In the genomic region with DNA sequence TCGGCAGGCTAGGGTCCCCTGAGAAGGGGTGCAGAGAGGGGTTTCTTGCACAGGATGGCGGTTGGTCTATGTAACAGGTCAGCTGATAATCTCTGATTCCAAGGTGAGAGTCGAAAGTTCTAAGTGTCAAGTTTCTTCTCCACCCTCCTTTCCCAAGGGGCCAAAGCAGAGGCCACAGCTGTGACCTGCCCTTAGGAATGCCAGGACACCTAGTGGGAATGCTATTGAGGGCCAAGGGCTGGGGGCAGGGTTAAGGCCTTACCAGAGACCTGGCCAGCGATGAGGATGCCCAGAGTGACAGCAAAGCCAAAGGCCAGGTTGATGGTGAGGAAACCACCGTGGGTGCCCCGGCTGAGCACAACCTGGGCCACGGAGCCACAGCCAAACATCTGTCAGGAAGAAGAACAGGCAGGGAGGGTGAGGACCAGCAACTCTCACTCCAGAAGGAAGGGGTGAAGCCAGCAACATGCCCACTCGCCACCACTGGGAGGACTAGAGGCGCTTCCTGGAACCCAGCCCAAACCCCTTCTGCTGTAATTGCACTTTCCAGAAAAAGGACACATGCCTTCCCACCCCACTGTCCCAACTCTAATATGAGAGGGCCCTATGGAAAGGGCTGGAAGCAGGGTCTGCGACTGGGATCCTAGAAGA, we compare ENCODE assay signal across 1 cellular context.
TF ChIP-seq lines count a peak whose summit lies in the region.

No MANE protein-coding gene starts in this region.

TF ChIP-seq in HCT116, 20 proteins besides CTCF, POLR2A, EP300 and RAD21 (continued from another document):
- TF ChIP-seq ZNF274 (IDR thresholded peaks at IDR 0.05; ENCODE audit: low read depth, low read length) (no peak), SP1 (IDR thresholded peaks at IDR 0.05; ENCODE audit: low read depth) (no peak), ZFX (IDR thresholded peaks at IDR 0.05) (no peak), EGR1 (IDR thresholded peaks at IDR 0.05; ENCODE audit: low read depth) (no peak), EZH2 (IDR thresholded peaks at IDR 0.05) (no peak), ELF1 (IDR thresholded peaks at IDR 0.05; ENCODE audit: borderline replicate concordance, low read depth) (no peak)
- TF ChIP-seq, protein P1, sequence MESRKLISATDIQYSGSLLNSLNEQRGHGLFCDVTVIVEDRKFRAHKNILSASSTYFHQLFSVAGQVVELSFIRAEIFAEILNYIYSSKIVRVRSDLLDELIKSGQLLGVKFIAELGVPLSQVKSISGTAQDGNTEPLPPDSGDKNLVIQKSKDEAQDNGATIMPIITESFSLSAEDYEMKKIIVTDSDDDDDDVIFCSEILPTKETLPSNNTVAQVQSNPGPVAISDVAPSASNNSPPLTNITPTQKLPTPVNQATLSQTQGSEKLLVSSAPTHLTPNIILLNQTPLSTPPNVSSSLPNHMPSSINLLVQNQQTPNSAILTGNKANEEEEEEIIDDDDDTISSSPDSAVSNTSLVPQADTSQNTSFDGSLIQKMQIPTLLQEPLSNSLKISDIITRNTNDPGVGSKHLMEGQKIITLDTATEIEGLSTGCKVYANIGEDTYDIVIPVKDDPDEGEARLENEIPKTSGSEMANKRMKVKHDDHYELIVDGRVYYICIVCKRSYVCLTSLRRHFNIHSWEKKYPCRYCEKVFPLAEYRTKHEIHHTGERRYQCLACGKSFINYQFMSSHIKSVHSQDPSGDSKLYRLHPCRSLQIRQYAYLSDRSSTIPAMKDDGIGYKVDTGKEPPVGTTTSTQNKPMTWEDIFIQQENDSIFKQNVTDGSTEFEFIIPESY (IDR thresholded peaks at IDR 0.05; ENCODE audit: extremely low read depth, insufficient replicate concordance, low read length) = no peak
